ENCODE assay signal across 8 cellular contexts in genomic region chr18:74290831-74291770, GRCh38. TPM values are rescaled to one million over a fixed set of nuclear protein-coding genes. Genes with fewer than 3 reads are reported as not detected.
DNase-seq lines count a peak whose midpoint lies in the region; ATAC-seq, FAIRE-seq and TF ChIP-seq lines count a peak whose summit lies in the region.

No MANE protein-coding gene starts in this region.

- no peak for ATAC-seq in stimulated activated naive CD8-positive, alpha-beta T cell treated with anti-CD3 and anti-CD28 coated beads, Interleukin-15, amount 100 ng/mL, for 72 hours

- no peaks in the 10 kb centered on the region for H3K36me3 Mint-ChIP-seq in astrocyte (ENCODE audit: low read depth, unreplicated experiment)
- peaks cover 0 to 6% (median 0%) of the 10 kb centered on the region in 3 donors for H3K36me3 Mint-ChIP-seq in immature natural killer cell

- peaks cover 5% of the 10 kb centered on the region for H3K4me1 Mint-ChIP-seq in astrocyte (ENCODE audit: low read depth, unreplicated experiment)
- peaks cover 12 to 20% of the 10 kb centered on the region in 2 donors for H3K4me1 Mint-ChIP-seq in immature natural killer cell
- peaks cover 25% of the 10 kb centered on the region for H3K4me1 Mint-ChIP-seq in stimulated activated naive CD8-positive, alpha-beta T cell treated with anti-CD3 and anti-CD28 coated beads, Interleukin-15, amount 100 ng/mL, for 72 hours

- H3K27ac Mint-ChIP-seq in astrocyte (ENCODE audit: unreplicated experiment) (no peak overlapping the region), immature natural killer cell (peak overlapping the region; percentile 86 to 94 (median 88))
- H3K27ac Mint-ChIP-seq in stimulated activated naive CD8-positive, alpha-beta T cell treated with anti-CD3 and anti-CD28 coated beads, Interleukin-15, amount 100 ng/mL, for 72 hours: peak overlapping the region; percentile 84 to 95

- no peaks in the 10 kb centered on the region for H3K9me3 Mint-ChIP-seq in astrocyte (ENCODE audit: unreplicated experiment)
- H3K9me3 Mint-ChIP-seq in immature natural killer cell: no peaks in the 10 kb centered on the region
- H3K9me3 Mint-ChIP-seq in stimulated activated naive CD8-positive, alpha-beta T cell treated with anti-CD3 and anti-CD28 coated beads, Interleukin-15, amount 100 ng/mL, for 72 hours: no peaks in the 10 kb centered on the region

- peak overlapping the region; percentile 99 for H2AFZ ChIP-seq in astrocyte (ENCODE audit: low read depth, low read length)

- no peaks in the 10 kb centered on the region for H3K36me3 ChIP-seq in astrocyte (ENCODE audit: insufficient read depth, low read length)
- H3K36me3 ChIP-seq in HAP-1 (replicated peaks): no peaks in the 10 kb centered on the region

- H3K27me3 ChIP-seq in astrocyte (ENCODE audit: insufficient read depth, low read length): no peaks in the 10 kb centered on the region
- H3K27me3 ChIP-seq in HAP-1 (ENCODE audit: low read depth): no peaks in the 10 kb centered on the region

- no peak for TF ChIP-seq CTCF in astrocyte (IDR thresholded peaks at IDR 0.05; ENCODE audit: insufficient read depth, low read depth, low read length)

- peak; percentile 39 for DNase-seq in NCI-H1436 (lab: John Stamatoyannopoulos, UW)
- no peak for DNase-seq in NCI-H1436 treated with DMSO at 0.1 percent for 48 hours (lab: John Stamatoyannopoulos, UW)
- peak; percentile 38 for DNase-seq in NCI-H146 treated with DMSO at 0.1 percent for 48 hours (lab: John Stamatoyannopoulos, UW; ENCODE audit: unreplicated experiment)
- no peak for DNase-seq in astrocyte (ENCODE audit: low read depth)
- DNase-seq in immature natural killer cell: no peak
- DNase-seq in stimulated activated naive CD8-positive, alpha-beta T cell treated with anti-CD3 and anti-CD28 coated beads, Interleukin-15, amount 100 ng/mL, for 72 hours: no peak
- no peak for DNase-seq in HAP-1 (ENCODE audit: low spot score in 2 of 2)
- DNase-seq in GM19238 (ENCODE audit: insufficient read length, low spot score): no peak

- no peak for FAIRE-seq in astrocyte (lab: Jason Lieb, UNC)

- H3K9ac ChIP-seq in astrocyte (ENCODE audit: low read length): peak overlapping the region; percentile 78

- in situ Hi-C loops in HAP-1 (cut with MboI; ENCODE audit: low sequenced_read_pairs): no loop called here

- peak overlapping the region; percentile 98 for H3K4me3 ChIP-seq in astrocyte (ENCODE audit: insufficient read depth, low read depth, low read length)
- no peak overlapping the region for H3K4me3 ChIP-seq in HAP-1

- peak overlapping the region; percentile 97 for H3K4me2 ChIP-seq in astrocyte (ENCODE audit: low read length)

- H3K4me3 Mint-ChIP-seq in astrocyte (ENCODE audit: unreplicated experiment): peak overlapping the region; percentile 90
- peak overlapping the region in 3 of 5 donors; percentile 58 to 95 (median 67) for H3K4me3 Mint-ChIP-seq in immature natural killer cell
- peak overlapping the region; percentile 89 to 95 for H3K4me3 Mint-ChIP-seq in stimulated activated naive CD8-positive, alpha-beta T cell treated with anti-CD3 and anti-CD28 coated beads, Interleukin-15, amount 100 ng/mL, for 72 hours

- peak overlapping the region; percentile 41 for H3K27ac ChIP-seq in astrocyte (ENCODE audit: low read depth, low read length)

- H3K4me1 ChIP-seq in astrocyte (ENCODE audit: insufficient read depth, low read length) (peaks cover 2% of the 10 kb centered on the region), HAP-1 (no peaks in the 10 kb centered on the region)

- H3K9me3 ChIP-seq in astrocyte (ENCODE audit: insufficient read depth, low read depth, low read length) (no peaks in the 10 kb centered on the region), HAP-1 (no peaks in the 10 kb centered on the region)

- no peaks in the 10 kb centered on the region for H4K20me1 ChIP-seq in astrocyte (ENCODE audit: insufficient read depth, low read length)

- H3K79me2 ChIP-seq in astrocyte (ENCODE audit: insufficient read depth, low read length): no peaks in the 10 kb centered on the region

- H3K27me3 Mint-ChIP-seq in astrocyte (ENCODE audit: low read depth, unreplicated experiment) (no peaks in the 10 kb centered on the region), immature natural killer cell (ENCODE audit: low read depth in 3 of 3) (peaks cover 4 to 6% (median 5%) of the 10 kb centered on the region in 3 donors)
- H3K27me3 Mint-ChIP-seq in stimulated activated naive CD8-positive, alpha-beta T cell treated with anti-CD3 and anti-CD28 coated beads, Interleukin-15, amount 100 ng/mL, for 72 hours: no peaks in the 10 kb centered on the region

RNA-seq across cellular contexts. Expression of gene CYB5A, which starts 0.7 kb away (rescaled TPM):
- 39.5 and 45.7 TPM in 2 replicates for total RNA-seq in astrocyte
- 10 to 100 TPM; 41.3 to 52.4 (median 43.9) TPM for polyA plus RNA-seq in immature natural killer cell

RNA-seq across cellular contexts. Expression of gene C18orf63, which starts 24.5 kb away (rescaled TPM):
- not detected in 2 replicates for total RNA-seq in astrocyte
- not detected for polyA plus RNA-seq in immature natural killer cell

Comparison
In these comparisons a context has a peak if more than half of its experiments do, and no peak if none do; other contexts are left out.
1. DNase-seq: peak in NCI-H1436 (single experiment) and NCI-H146 treated with DMSO at 0.1 percent for 48 hours (single experiment); none in NCI-H1436 treated with DMSO at 0.1 percent for 48 hours (single experiment), astrocyte (single experiment), immature natural killer cell (0 of 3), stimulated activated naive CD8-positive, alpha-beta T cell treated with anti-CD3 and anti-CD28 coated beads, Interleukin-15, amount 100 ng/mL, for 72 hours (0 of 2), HAP-1 (0 of 2) and GM19238 (single experiment).
2. Peak in every context shown above with its lines, with median percentiles within 50 percentile points of each other: H3K4me3 Mint-ChIP-seq.